10 cellular contexts compared by ENCODE assay signal in the genomic region with DNA sequence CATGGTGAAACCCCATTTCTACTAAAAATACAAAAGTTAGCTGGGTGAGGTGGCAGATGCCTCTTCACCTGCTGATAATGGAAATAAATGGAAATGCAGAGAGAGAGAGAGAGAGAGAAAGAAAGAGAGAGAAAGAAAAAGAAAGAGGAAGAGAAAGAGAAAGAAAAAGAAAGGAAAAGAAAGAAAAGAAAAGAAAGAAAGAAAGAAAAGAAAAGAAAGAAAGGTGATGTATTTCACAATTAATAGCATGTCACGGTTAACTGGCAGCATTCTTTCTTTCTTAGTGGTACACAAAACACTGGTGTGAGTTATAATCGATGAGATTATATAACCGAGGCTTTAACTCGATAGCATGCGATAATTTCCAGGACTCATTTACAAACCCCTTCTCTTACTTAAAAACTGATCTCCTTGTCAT. TPM values are rescaled to one million over a fixed set of nuclear protein-coding genes. Genes with fewer than 3 reads are reported as not detected.
DNase-seq lines count a peak whose midpoint lies in the region; TF ChIP-seq lines count a peak whose summit lies in the region.
"Had no signal": no experiment of that assay in that cellular context is flagged by ENCODE, and none has a peak within 500 bp of the region (broad histone marks: within the 10 kb centered on the region; RNA-seq: fewer than 3 reads in every experiment).

No MANE protein-coding gene starts in this region.

- peaks cover 30% of the 10 kb centered on the region for H3K36me3 Mint-ChIP-seq in mesothelial cell of epicardium

- TF ChIP-seq CTCF in A673 (conservative IDR thresholded peaks at IDR 0.05; ENCODE audit: low read depth, low read length), result no peak
- TF ChIP-seq CTCF in mesothelial cell of epicardium (IDR thresholded peaks at IDR 0.05; ENCODE audit: unreplicated experiment), result no peak

- H3K27ac ChIP-seq in A673 (ENCODE audit: low read depth, low read length, poor library complexity, severe bottlenecking), result peak overlapping the region; percentile 28
- H3K27ac ChIP-seq: coronary artery, SJCRH30 had no signal

- no peaks in the 10 kb centered on the region for H3K27me3 ChIP-seq in A673 (replicated peaks; ENCODE audit: insufficient read depth, low read depth, low read length, poor library complexity)
- H3K27me3 ChIP-seq in adipocyte (replicated peaks; ENCODE audit: control insufficient read depth, insufficient read depth, low read length), result no peaks in the 10 kb centered on the region
- H3K27me3 ChIP-seq: BE2C, SJCRH30 had no signal

- H3K36me3 ChIP-seq in A673 (ENCODE audit: insufficient read depth, low read length, poor library complexity, severe bottlenecking) (peaks cover 5% of the 10 kb centered on the region), adipocyte (ENCODE audit: control insufficient read depth, insufficient read depth, low read length, severe bottlenecking) (peaks cover 52% of the 10 kb centered on the region)

- H3K4me1 Mint-ChIP-seq in mesothelial cell of epicardium, result peaks cover 40% of the 10 kb centered on the region

- peak overlapping the region; percentile 82 for H3K27ac Mint-ChIP-seq in mesothelial cell of epicardium
- H3K27ac Mint-ChIP-seq: activated CD8-positive, alpha-beta memory T cell treated with anti-CD3 and anti-CD28 coated beads, Interleukin-2, amount 10 ng/mL, durations not matched to agents 7 days and 5 days had no signal

- peak overlapping the region; percentile 18 for H3K4me3 ChIP-seq in A673 (ENCODE audit: low read depth, low read length, poor library complexity, severe bottlenecking)
- peak overlapping the region; percentile 100 for H3K4me3 ChIP-seq in adipocyte (ENCODE audit: low read length)
- H3K4me3 ChIP-seq: coronary artery, SJCRH30 had no signal

- intact Hi-C loops in A673 (cut with micrococcal nuclease; ENCODE audit: unreplicated experiment), result no loop called here

- no TSS peak for BruUV-seq in A673 (replicated peaks; lab: Mats Ljungman, UMichigan)

- H3K9me3 ChIP-seq in A673 (ENCODE audit: low read depth, low read length, poor library complexity, severe bottlenecking) (no peaks in the 10 kb centered on the region), adipocyte (ENCODE audit: control insufficient read depth, low read length) (no peaks in the 10 kb centered on the region)
- H3K9me3 ChIP-seq: BE2C, SJCRH30 had no signal

- CTCF ChIA-PET in A673 (lab: Charles Lee), result interaction anchor here (0.6 kb wide), 1 partner anchor 122 kb away, joined by 12 read pairs; no protein-coding TSS in a partner anchor

- H3K4me1 ChIP-seq in A673 (ENCODE audit: insufficient read depth, low read length, poor library complexity, severe bottlenecking), result peaks cover 6% of the 10 kb centered on the region
- H3K4me1 ChIP-seq in adipocyte (ENCODE audit: control insufficient read depth, insufficient read depth, low read length), result peaks cover 26% of the 10 kb centered on the region
- H3K4me1 ChIP-seq: BE2C had no signal

- no peaks in the 10 kb centered on the region for H3K9me3 Mint-ChIP-seq in mesothelial cell of epicardium

- H3K9ac ChIP-seq in adipocyte (ENCODE audit: low read length), result peak overlapping the region; percentile 39

- no peaks in the 10 kb centered on the region for H3K27me3 Mint-ChIP-seq in mesothelial cell of epicardium (ENCODE audit: low read depth)
- H3K27me3 Mint-ChIP-seq: activated CD8-positive, alpha-beta memory T cell treated with anti-CD3 and anti-CD28 coated beads, Interleukin-2, amount 10 ng/mL, durations not matched to agents 7 days and 5 days had no signal

- H3K4me3 Mint-ChIP-seq in mesothelial cell of epicardium, result peak overlapping the region; percentile 40
- H3K4me3 Mint-ChIP-seq: activated CD8-positive, alpha-beta memory T cell treated with anti-CD3 and anti-CD28 coated beads, Interleukin-2, amount 10 ng/mL, durations not matched to agents 7 days and 5 days had no signal

- no peak for DNase-seq in A673 (ENCODE audit: low spot score)
- peak; percentile 43 for DNase-seq in adipocyte (ENCODE audit: low read depth)
- no peak for DNase-seq in mesothelial cell of epicardium (ENCODE audit: low spot score in 2 of 2, unreplicated experiment in 2 of 2)
- no peak for DNase-seq in hypothalamus (lab: John Stamatoyannopoulos, UW)
- DNase-seq in cerebellar nuclear complex (lab: John Stamatoyannopoulos, UW), result no peak
- no peak for DNase-seq in activated CD4-positive, CD25-positive, alpha-beta regulatory T cell treated with anti-CD3 and anti-CD28 coated beads, Interleukin-2, amount 50 U/mL, for 72 hours
- DNase-seq: activated CD8-positive, alpha-beta memory T cell treated with anti-CD3 and anti-CD28 coated beads, Interleukin-2, amount 10 ng/mL, durations not matched to agents 7 days and 5 days; BE2C; SJCRH30 had no signal

- POLR2A ChIA-PET in A673 (lab: Charles Lee; ENCODE audit: low non-redundant PET), result no interaction called here

RNA-seq across cellular contexts. Expression of gene ACOX1, which starts 3.2 kb away (rescaled TPM):
- total RNA-seq in A673 (2021) (35.0 and 39.5 TPM in 2 replicates), mesothelial cell of epicardium (52.2 to 57.5 TPM (median 54.3 TPM) in 3 replicates)

RNA-seq across cellular contexts. Expression of gene TEN1, which starts 3.3 kb away (rescaled TPM):
- total RNA-seq in A673 (2021), result 13.3 and 16.2 TPM in 2 replicates
- total RNA-seq in mesothelial cell of epicardium, result 35.5 to 39.4 TPM (median 37.5 TPM) in 3 replicates

RNA-seq across cellular contexts. Expression of gene CDK3, which starts 24.9 kb away (rescaled TPM):
- total RNA-seq in A673 (2021) (8.5 and 10.0 TPM in 2 replicates), mesothelial cell of epicardium (34.7 to 36.5 TPM (median 34.9 TPM) in 3 replicates)

RNA-seq across cellular contexts. Expression of gene FBF1, which starts 34.9 kb away (rescaled TPM):
- total RNA-seq in A673 (2021) (34.4 and 35.6 TPM in 2 replicates), mesothelial cell of epicardium (22.4 to 24.6 TPM (median 23.4 TPM) in 3 replicates)

RNA-seq across cellular contexts. Expression of gene EVPL, which starts 51.3 kb away (rescaled TPM):
- total RNA-seq in A673 (2021) (0.15 and 0.21 TPM in 2 replicates), mesothelial cell of epicardium (0.16 to 0.47 TPM (median 0.25 TPM) in 3 replicates)
